Comparison of ENCODE assay signal across 25 cellular contexts in genomic region chr3:128515967-128516366, GRCh38. TPM values are rescaled to one million over a fixed set of nuclear protein-coding genes. Genes with fewer than 3 reads are reported as not detected.
"Had no signal": no experiment of that assay in that cellular context is flagged by ENCODE, and none has a peak within 500 bp of the region (broad histone marks: within the 10 kb centered on the region; RNA-seq: fewer than 3 reads in every experiment).

No MANE protein-coding gene starts in this region.

- DNase-seq: activated CD4-positive, alpha-beta T cell treated with anti-CD3 and anti-CD28 coated beads for 4 hours; activated CD8-positive, alpha-beta memory T cell treated with anti-CD3 and anti-CD28 coated beads, Interleukin-2, amount 50 U/mL, for 4 hours; activated CD8-positive, alpha-beta T cell treated with anti-CD3 and anti-CD28 coated beads for 36 hours; activated gamma-delta T cell treated with Interleukin-2 at 50 U/mL for 16 hours; activated naive CD4-positive, alpha-beta T cell treated with anti-CD3 and anti-CD28 coated beads, Interleukin-2, amount 10 ng/mL, durations not matched to agents 7 days and 5 days; activated naive CD8-positive, alpha-beta T cell treated with anti-CD3 and anti-CD28 coated beads for 36 hours; activated T-cell treated with anti-CD3 and anti-CD28 coated beads, Interleukin-2, amount 50 U/mL, for 72 hours; colonic mucosa; KG1; MG63; NCI-H1092 treated with DMSO at 0.1 percent for 48 hours; NCI-H1417 treated with DMSO at 0.1 percent for 48 hours; NCI-H1694; NCI-H2029; NCI-H345; NCI-H510A; NCI-H69; NK-92 treated with Interleukin-12 subunit alpha and Interleukin-12 subunit beta, amount 100 ng/mL, for 24 hours; PC-9; SIG-M5; SW 1271 had no signal

- H3K36me3 ChIP-seq: colonic mucosa, MG63 had no signal

- H3K4me3 ChIP-seq: colonic mucosa, MG63, PC-9 had no signal

- H3K4me1 ChIP-seq: colonic mucosa had no signal

- H3K9me3 ChIP-seq: colonic mucosa had no signal

- H3K27ac ChIP-seq: colonic mucosa, PC-9 had no signal

- ATAC-seq: activated CD4-positive, CD25-positive, alpha-beta regulatory T cell treated with anti-CD3 and anti-CD28 coated beads, Interleukin-2, amount 50 U/mL, for 24 hours; activated CD8-positive, alpha-beta T cell treated with anti-CD3 and anti-CD28 coated beads for 36 hours; activated T-cell treated with anti-CD3 and anti-CD28 coated beads, Interleukin-2, amount 50 U/mL, for 72 hours had no signal

RNA-seq across cellular contexts. Expression of gene GATA2, which starts 23.0 kb away (rescaled TPM):
- total RNA-seq: activated CD8-positive, alpha-beta T cell treated with anti-CD3 and anti-CD28 coated beads for 36 hours had no signal

RNA-seq across cellular contexts. Expression of gene DNAJB8, which starts 49.3 kb away (rescaled TPM):
- total RNA-seq: activated CD8-positive, alpha-beta T cell treated with anti-CD3 and anti-CD28 coated beads for 36 hours; activated naive CD8-positive, alpha-beta T cell treated with anti-CD3 and anti-CD28 coated beads for 36 hours; activated T-cell treated with anti-CD3 and anti-CD28 coated beads, Interleukin-2, amount 50 U/mL, for 72 hours; activated T-helper 2 cell treated with anti-CD3 and anti-CD28 coated beads, Interferon-gamma antibody, Interleukin-2, Interleukin-4, amounts not matched to agents 10 μg/mL and 5 μg/mL and 100 μg/mL, durations not matched to agents 14 hours and 24 hours and 36 hours; cerebellum; colonic mucosa; PC-9; T-helper 1 cell treated with Interleukin-12 subunit alpha and Interleukin-12 subunit beta and Interleukin-4 antibody, amounts not matched to agents 30 ng/mL and 1 ng/mL, for 36 hours had no signal
